ENCODE assay signal across 8 cellular contexts in the genomic region with DNA sequence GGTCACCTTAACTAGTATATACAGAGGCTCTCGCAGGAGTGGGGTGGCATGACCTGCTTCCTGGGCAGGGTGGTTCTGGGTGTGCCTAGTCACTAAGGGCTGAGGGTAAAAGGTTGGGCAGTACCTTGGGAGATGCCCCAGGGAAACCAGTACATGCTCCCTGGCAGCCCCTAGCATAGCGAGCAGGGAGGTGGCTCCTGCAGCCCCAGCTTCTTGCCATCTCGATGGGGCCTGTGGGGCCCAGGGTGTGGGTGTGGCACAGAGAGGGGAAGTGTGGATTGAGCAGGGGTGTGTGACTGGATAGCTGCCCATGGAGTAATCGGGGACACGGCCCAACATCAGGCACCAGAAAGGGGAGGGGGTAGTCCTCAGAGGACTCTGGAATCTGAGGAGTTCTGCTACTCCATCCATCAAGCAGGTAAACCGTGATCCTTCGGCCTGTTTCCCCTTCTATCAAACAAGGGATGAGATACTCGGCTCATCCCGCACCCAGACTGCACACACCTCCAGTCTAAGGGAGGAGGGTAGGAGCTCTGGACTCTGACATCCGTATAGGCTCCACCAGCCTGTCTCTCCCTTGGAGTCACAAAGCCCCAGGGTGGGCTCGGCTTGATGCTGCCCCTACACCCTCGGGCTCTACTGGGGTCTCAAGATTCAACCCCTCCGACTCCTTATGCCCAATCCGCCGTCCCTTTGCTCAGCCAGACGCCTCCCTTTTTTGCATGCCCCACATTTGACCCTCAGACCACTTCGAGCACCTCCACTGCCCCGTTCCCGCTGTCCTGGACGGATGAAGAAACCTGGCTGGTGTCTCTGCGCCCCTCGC. TPM values are rescaled to one million over a fixed set of nuclear protein-coding genes. Genes with fewer than 3 reads are reported as not detected.
A peak's percentile ranks its signal among the peaks of the same experiment; 100 is the strongest.
DNase-seq lines count a peak whose midpoint lies in the region; ATAC-seq, FAIRE-seq and TF ChIP-seq lines count a peak whose summit lies in the region.

No MANE protein-coding gene starts in this region.

- H3K27ac ChIP-seq in DOHH2 (ENCODE audit: low read depth, low read length) (peak overlapping the region; percentile 72), mucosa of rectum (ENCODE audit: low read depth in 2 of 2, low read length in 2 of 2) (peak overlapping the region; percentile 98)

- H3K9ac ChIP-seq in mucosa of rectum (ENCODE audit: low read depth in 1 of 2, low read length in 2 of 2), result peak overlapping the region; percentile 87 to 90

- H3K36me3 ChIP-seq in DOHH2 (ENCODE audit: control insufficient read depth, low read length) (peaks cover 28% of the 10 kb centered on the region), bronchial epithelial cell (ENCODE audit: control insufficient read depth, insufficient read depth, low read length) (peaks cover 2% of the 10 kb centered on the region), mucosa of rectum (ENCODE audit: control insufficient read depth in 2 of 2, insufficient read depth in 2 of 2, low read length in 2 of 2) (peaks cover 11 to 13% of the 10 kb centered on the region in 2 donors)

- H3K4me2 ChIP-seq in DOHH2 (ENCODE audit: low read length), result peak overlapping the region; percentile 98

- peaks cover 58% of the 10 kb centered on the region for H3K79me2 ChIP-seq in DOHH2 (ENCODE audit: control insufficient read depth, low read length)

- H3F3A ChIP-seq in DOHH2 (ENCODE audit: control insufficient read depth, insufficient read depth), result peaks cover 13% of the 10 kb centered on the region

- H3K4me3 ChIP-seq in DOHH2 (ENCODE audit: low read length) (peak overlapping the region; percentile 90), bronchial epithelial cell (ENCODE audit: low read depth, low read length) (peak overlapping the region; percentile 73), mucosa of rectum (ENCODE audit: low read length in 2 of 2) (peak overlapping the region; percentile 90 to 94)

- DNase-seq in MV-4-11 (lab: John Stamatoyannopoulos, UW) (peak; percentile 66), bronchial epithelial cell (ENCODE audit: low read depth) (peak; percentile 5), hippocampal formation (lab: John Stamatoyannopoulos, UW) (no peak), activated gamma-delta T cell (lab: John Stamatoyannopoulos, UW) (no peak), omental fat pad (ENCODE audit: low spot score) (no peak)

- no peak for FAIRE-seq in bronchial epithelial cell (lab: Jason Lieb, UNC)

- H4K20me1 ChIP-seq in DOHH2 (ENCODE audit: control insufficient read depth, insufficient read depth, low read depth, low read length), result no peaks in the 10 kb centered on the region

- ATAC-seq in HG02642 (IDR thresholded peaks at IDR 0.05; ENCODE audit: poor library complexity, unreplicated experiment) (no peak), omental fat pad (ENCODE audit: low FRiP score) (no peak)

- peaks cover 38% of the 10 kb centered on the region for H3K4me1 ChIP-seq in DOHH2 (ENCODE audit: control insufficient read depth, low read length)
- peaks cover 32 to 35% of the 10 kb centered on the region in 2 donors for H3K4me1 ChIP-seq in mucosa of rectum (ENCODE audit: control insufficient read depth in 2 of 2, insufficient read depth in 2 of 2, low read length in 2 of 2)

- TF ChIP-seq CTCF in DOHH2 (IDR thresholded peaks at IDR 0.05; ENCODE audit: low read depth, low read length, poor library complexity, severe bottlenecking) (no peak), bronchial epithelial cell (IDR thresholded peaks at IDR 0.05; ENCODE audit: insufficient read depth, low read length, severe bottlenecking) (no peak), omental fat pad (IDR thresholded peaks at IDR 0.05) (no peak)

- H3K9me3 ChIP-seq in DOHH2 (ENCODE audit: control insufficient read depth, insufficient read depth, low read length) (no peaks in the 10 kb centered on the region), mucosa of rectum (ENCODE audit: control insufficient read depth in 2 of 2, low read length in 2 of 2) (no peaks in the 10 kb centered on the region)

- H3K27me3 ChIP-seq in DOHH2 (ENCODE audit: control insufficient read depth, low read length), result no peaks in the 10 kb centered on the region
- no peaks in the 10 kb centered on the region for H3K27me3 ChIP-seq in bronchial epithelial cell (ENCODE audit: control insufficient read depth, insufficient read depth, low read length)
- H3K27me3 ChIP-seq in mucosa of rectum (ENCODE audit: control insufficient read depth in 2 of 2, insufficient read depth in 2 of 2, low read length in 2 of 2), result no peaks in the 10 kb centered on the region

- no peaks in the 10 kb centered on the region for H3K9me2 ChIP-seq in DOHH2 (replicated peaks; ENCODE audit: control insufficient read depth, low read length)

RNA-seq across cellular contexts. Expression of gene ZBTB45, which starts 1.1 kb away (rescaled TPM):
- 3.4 and 5.1 TPM in 2 replicates for total RNA-seq in bronchial epithelial cell
- 10 to 100 TPM in 1 of 4 donors, 1 to 10 TPM in 3; 4.6 to 10.2 (median 8.4) TPM for total RNA-seq in omental fat pad

RNA-seq across cellular contexts. Expression of gene SLC27A5, which starts 6.7 kb away (rescaled TPM):
- total RNA-seq in bronchial epithelial cell, result 11.1 and 28.8 TPM in 2 replicates
- total RNA-seq in omental fat pad, result 1 to 10 TPM; 4.5 to 8.5 (median 5.6) TPM

RNA-seq across cellular contexts. Expression of gene TRIM28, which starts 25.4 kb away (rescaled TPM):
- total RNA-seq in bronchial epithelial cell (270 and 277 TPM in 2 replicates), omental fat pad (100 to 1,000 TPM; 151 to 238 (median 166) TPM)

RNA-seq across cellular contexts. Expression of gene CHMP2A, which starts 36.4 kb away (rescaled TPM):
- 166 and 219 TPM in 2 replicates for total RNA-seq in bronchial epithelial cell
- total RNA-seq in omental fat pad, result 100 to 1,000 TPM in 2 of 4 donors, 10 to 100 TPM in 2; 87.0 to 115 (median 99.6) TPM

RNA-seq across cellular contexts. Expression of gene UBE2M, which starts 39.9 kb away (rescaled TPM):
- total RNA-seq in bronchial epithelial cell (128 and 159 TPM in 2 replicates), omental fat pad (10 to 100 TPM; 19.4 to 26.2 (median 23.3) TPM)

Comparison
In these comparisons a context has a peak if more than half of its experiments do, and no peak if none do; other contexts are left out.
1. DNase-seq: peak in MV-4-11 (single experiment) and bronchial epithelial cell (single experiment); none in hippocampal formation (0 of 2), activated gamma-delta T cell (single experiment) and omental fat pad (single experiment).
2. Peak in every context shown above with its lines, with median percentiles within 50 percentile points of each other: H3K4me3 ChIP-seq.